15 cellular contexts compared by ENCODE assay signal in genomic region chr14:100542619-100543205, GRCh38. TPM values are rescaled to one million over a fixed set of nuclear protein-coding genes. Genes with fewer than 3 reads are reported as not detected.
DNase-seq lines count a peak whose midpoint lies in the region; FAIRE-seq and TF ChIP-seq lines count a peak whose summit lies in the region.
"Had no signal": no experiment of that assay in that cellular context is flagged by ENCODE, and none has a peak within 500 bp of the region (broad histone marks: within the 10 kb centered on the region; RNA-seq: fewer than 3 reads in every experiment).

No MANE protein-coding gene starts in this region.

- FAIRE-seq in bronchial epithelial cell (lab: Jason Lieb, UNC) (peak; percentile 47), RCC 7860 (lab: Jason Lieb, UNC) (no peak)

- H3K79me1 ChIP-seq in neuronal stem cell (ENCODE audit: low read depth, low read length) = peaks cover 2% of the 10 kb centered on the region

- no peak overlapping the region for H3K4me2 ChIP-seq in neuronal stem cell (ENCODE audit: insufficient read depth, low read length, poor library complexity, severe bottlenecking)

- H2BK15ac ChIP-seq in neuronal stem cell (ENCODE audit: low read length) = no peak overlapping the region

- H4K8ac ChIP-seq in neuronal stem cell (ENCODE audit: low read depth, low read length) = no peak overlapping the region

- DNase-seq in 8988T = peak; percentile 24
- DNase-seq in AG04450 (ENCODE audit: low read depth, low spot score) = no peak
- DNase-seq in bronchial epithelial cell (ENCODE audit: low read depth) = no peak
- no peak for DNase-seq in neuronal stem cell (ENCODE audit: low spot score)
- no peak for DNase-seq in RCC 7860 (ENCODE audit: low spot score)
- DNase-seq in ureter (ENCODE audit: low spot score) = no peak
- DNase-seq in tibial artery = no peak
- DNase-seq: DMS79 treated with DMSO at 0.1 percent for 48 hours, H9, IMR-90, Kasumi-1, MM.1S, NCI-H1105, NCI-H1694, NCI-H524 had no signal

- no peak overlapping the region for H3K23ac ChIP-seq in neuronal stem cell (ENCODE audit: low read depth, low read length, poor library complexity)

- peak overlapping the region; percentile 36 for H3K18ac ChIP-seq in neuronal stem cell (ENCODE audit: low read length)

- H3K36me3 ChIP-seq in bronchial epithelial cell (ENCODE audit: control insufficient read depth, insufficient read depth, low read length) (no peaks in the 10 kb centered on the region), neuronal stem cell (replicated peaks in 1 of 2; ENCODE audit: control insufficient read depth in 2 of 2, insufficient read depth in 2 of 2, low read length in 2 of 2) (peaks cover 0 to 6% of the 10 kb centered on the region in 2 donors), tibial artery (peaks cover 0 to 4% (median 0%) of the 10 kb centered on the region in 3 donors)

- POLR2A ChIA-PET in AG04450 (lab: Yijun Ruan, JAX) = no interaction called here

- peak overlapping the region; percentile 14 for H4K91ac ChIP-seq in neuronal stem cell (ENCODE audit: low read depth, low read length, poor library complexity)

- no peak overlapping the region for H2BK5ac ChIP-seq in neuronal stem cell (ENCODE audit: low read length)

- no peak overlapping the region for H3K9ac ChIP-seq in neuronal stem cell (ENCODE audit: low read depth, low read length, poor library complexity)

- peaks cover 11% of the 10 kb centered on the region; the same call in 1 of the 2 replicates for H3K9me3 ChIP-seq in AG04450 (ENCODE audit: control insufficient read depth, insufficient read depth, low read length)
- no peaks in the 10 kb centered on the region for H3K9me3 ChIP-seq in neuronal stem cell (replicated peaks in 1 of 2; ENCODE audit: control insufficient read depth in 2 of 2, insufficient read depth in 1 of 2, low read depth in 1 of 2, low read length in 2 of 2)
- no peaks in the 10 kb centered on the region for H3K9me3 ChIP-seq in tibial artery

- intact Hi-C loops in tibial artery (cut with DNase I; ENCODE audit: low total_unique reads) = no loop called here

- H2AFZ ChIP-seq in neuronal stem cell (ENCODE audit: low read length) = no peak overlapping the region

- no peak overlapping the region for H2BK12ac ChIP-seq in neuronal stem cell (ENCODE audit: low read length)

- no peak overlapping the region for H3K4ac ChIP-seq in neuronal stem cell (ENCODE audit: low read length)

- CTCF ChIA-PET in AG04450 (lab: Charles Lee) = no interaction called here

- peaks cover 4 to 11% of the 10 kb centered on the region in 2 donors for H3K4me1 ChIP-seq in neuronal stem cell (ENCODE audit: control insufficient read depth in 2 of 2, insufficient read depth in 1 of 2, low read depth in 1 of 2, low read length in 2 of 2)
- H3K4me1 ChIP-seq in tibial artery = peaks cover 0 to 11% (median 8%) of the 10 kb centered on the region in 4 donors

- H3K27me3 ChIP-seq in AG04450 (ENCODE audit: control insufficient read depth, insufficient read depth, low read length) = peaks cover 14% of the 10 kb centered on the region
- H3K27me3 ChIP-seq in bronchial epithelial cell (ENCODE audit: control insufficient read depth, insufficient read depth, low read length) = no peaks in the 10 kb centered on the region
- H3K27me3 ChIP-seq in neuronal stem cell (ENCODE audit: control insufficient read depth in 3 of 3, insufficient read depth in 3 of 3, low read depth in 1 of 3, low read length in 3 of 3) = peaks cover 0 to 9% (median 3%) of the 10 kb centered on the region in 3 experiments
- H3K27me3 ChIP-seq in tibial artery = peaks cover 0 to 2% of the 10 kb centered on the region in 2 donors

- TF ChIP-seq CTCF in AG04450 (IDR thresholded peaks at IDR 0.05; ENCODE audit: low read depth, low read length) = no peak
- no peak for TF ChIP-seq CTCF in bronchial epithelial cell (IDR thresholded peaks at IDR 0.05; ENCODE audit: insufficient read depth, low read length, severe bottlenecking)
- TF ChIP-seq CTCF in tibial artery (IDR thresholded peaks at IDR 0.05) = no peak

- no CpG with 5 or more reads among the region's 12 CpGs for WGBS in neuronal stem cell (ENCODE audit: extremely low coverage in 2 of 2, insufficient read length in 2 of 2, insufficient replicate concordance in 1 of 2), 2 donors

- no peak overlapping the region for H2BK120ac ChIP-seq in neuronal stem cell (ENCODE audit: low read depth, low read length)

- H3K27ac ChIP-seq in AG04450 (ENCODE audit: low read depth, low read length) (peak overlapping the region; percentile 11), neuronal stem cell (replicated peaks; ENCODE audit: low read length) (no peak overlapping the region), tibial artery (no peak overlapping the region)

- no peak overlapping the region for H2AK5ac ChIP-seq in neuronal stem cell (ENCODE audit: low read depth, low read length)

- no peak overlapping the region for H3K14ac ChIP-seq in neuronal stem cell (ENCODE audit: low read length)

- no peak overlapping the region for H3K4me3 ChIP-seq in AG04450 (ENCODE audit: low read depth, low read length)
- no peak overlapping the region for H3K4me3 ChIP-seq in bronchial epithelial cell (ENCODE audit: low read depth, low read length)
- no peak overlapping the region for H3K4me3 ChIP-seq in neuronal stem cell (ENCODE audit: low read length in 2 of 2)
- no peak overlapping the region for H3K4me3 ChIP-seq in tibial artery

RNA-seq across cellular contexts. Expression of gene BEGAIN, which starts 44.5 kb away (rescaled TPM):
- polyA plus RNA-seq in AG04450 (2011; rRNA removed) = 0.16 and 0.48 TPM in 2 replicates
- 0.78 and 0.87 TPM in 2 replicates for polyA minus RNA-seq in AG04450 (2011; rRNA and poly(A)+ RNA removed)
- total RNA-seq in bronchial epithelial cell = 0.51 and 1.1 TPM in 2 replicates
- polyA plus RNA-seq in neuronal stem cell (2013, experiment 1 of 2) = 20.9 TPM
- polyA plus RNA-seq in neuronal stem cell (2013, experiment 2 of 2) = 20.1 TPM
- total RNA-seq in ureter = 4.2 TPM
